8 cellular contexts compared by ENCODE assay signal in genomic region chr6:89311853-89312531, GRCh38. TPM values are rescaled to one million over a fixed set of nuclear protein-coding genes. Genes with fewer than 3 reads are reported as not detected.
A peak's percentile ranks its signal among the peaks of the same experiment; 100 is the strongest.
DNase-seq lines count a peak whose midpoint lies in the region; ATAC-seq, FAIRE-seq and TF ChIP-seq lines count a peak whose summit lies in the region.

No MANE protein-coding gene starts in this region.

- no peak for FAIRE-seq in D721Med (lab: Jason Lieb, UNC)

- no peak overlapping the region for H3K9ac ChIP-seq in endodermal cell (ENCODE audit: extremely low read depth, low read length, poor library complexity, severe bottlenecking)

- H3K4me3 Mint-ChIP-seq in endodermal cell: no peak overlapping the region

- no peaks in the 10 kb centered on the region for H3K9me3 ChIP-seq in endodermal cell (ENCODE audit: control insufficient read depth, low read length)

- no peak for ATAC-seq in HG02938 (IDR thresholded peaks at IDR 0.05; ENCODE audit: unreplicated experiment)

- no peaks in the 10 kb centered on the region for H3K4me1 ChIP-seq in endodermal cell (ENCODE audit: control insufficient read depth, insufficient read depth, low read length)

- H3K36me3 ChIP-seq in endodermal cell (ENCODE audit: control insufficient read depth, insufficient read depth, low read length): no peaks in the 10 kb centered on the region

- H3K4me3 ChIP-seq in endodermal cell (ENCODE audit: low read length): no peak overlapping the region

- peaks cover 4% of the 10 kb centered on the region for H3K27me3 Mint-ChIP-seq in endodermal cell (ENCODE audit: insufficient read depth)

- peaks cover 5% of the 10 kb centered on the region for H3K4me1 Mint-ChIP-seq in endodermal cell

- peak; percentile 37 for TF ChIP-seq CTCF in D721Med (IDR thresholded peaks at IDR 0.05; ENCODE audit: insufficient read depth, missing control alignments)
- peak; percentile 85 for TF ChIP-seq CTCF in endodermal cell (conservative IDR thresholded peaks at IDR 0.05)

- no peaks in the 10 kb centered on the region for H3K36me3 Mint-ChIP-seq in endodermal cell (ENCODE audit: low read depth)

- no peaks in the 10 kb centered on the region for H3K9me3 Mint-ChIP-seq in endodermal cell

- 56 to 60% methylated on average over 5 to 9 of the region's 9 CpGs for WGBS in endodermal cell (ENCODE audit: insufficient coverage in 1 of 2, insufficient read length in 1 of 2), 2 experiments

- no peak for DNase-seq in D721Med (ENCODE audit: insufficient read length, low spot score)
- peak; percentile 82 for DNase-seq in NCI-H69 (lab: John Stamatoyannopoulos, UW)
- peak; percentile 91 for DNase-seq in endodermal cell
- peak; percentile 91 for DNase-seq in medulla oblongata (ENCODE audit: extremely low spot score)
- DNase-seq in ureter (ENCODE audit: low spot score): peak; percentile 56
- no peak for DNase-seq in NCI-H526 treated with DMSO at 0.1 percent for 48 hours (lab: John Stamatoyannopoulos, UW)
- DNase-seq in stimulated activated CD4-positive, alpha-beta T cell treated with anti-CD3 and anti-CD28 coated beads, Interleukin-4, amount 100 ng/mL, for 24 hours: no peak

- no peaks in the 10 kb centered on the region for H3K27me3 ChIP-seq in endodermal cell (ENCODE audit: control insufficient read depth, insufficient read depth, low read length, poor library complexity, severe bottlenecking)

- H3K27ac Mint-ChIP-seq in endodermal cell: no peak overlapping the region

- peak overlapping the region; percentile 81 for H3K27ac ChIP-seq in endodermal cell (ENCODE audit: low read depth, low read length)

RNA-seq across cellular contexts. Expression of gene GABRR2, which starts 3.1 kb away (rescaled TPM):
- total RNA-seq in endodermal cell (under 1 TPM; 0.15 to 0.27 TPM), ureter (0.73 TPM)
- polyA plus RNA-seq in endodermal cell (2013, experiment 1 of 2): 0.36 TPM
- 0.17 TPM for polyA plus RNA-seq in endodermal cell (2013, experiment 2 of 2)

RNA-seq across cellular contexts. Expression of gene UBE2J1, which starts 40.5 kb away (rescaled TPM):
- 10 to 100 TPM; 20.1 to 21.9 TPM for total RNA-seq in endodermal cell
- polyA plus RNA-seq in endodermal cell (2013, experiment 1 of 2): 34.6 TPM
- polyA plus RNA-seq in endodermal cell (2013, experiment 2 of 2): 35.2 TPM
- total RNA-seq in ureter: 38.8 TPM

Comparison
In these comparisons a context has a peak if more than half of its experiments do, and no peak if none do; other contexts are left out.
1. DNase-seq: peak in NCI-H69 (single experiment), endodermal cell (single experiment), medulla oblongata (single experiment) and ureter (single experiment); none in D721Med (single experiment), NCI-H526 treated with DMSO at 0.1 percent for 48 hours (single experiment) and stimulated activated CD4-positive, alpha-beta T cell treated with anti-CD3 and anti-CD28 coated beads, Interleukin-4, amount 100 ng/mL, for 24 hours (single experiment).